13 cellular contexts compared by ENCODE assay signal in the genomic region with DNA sequence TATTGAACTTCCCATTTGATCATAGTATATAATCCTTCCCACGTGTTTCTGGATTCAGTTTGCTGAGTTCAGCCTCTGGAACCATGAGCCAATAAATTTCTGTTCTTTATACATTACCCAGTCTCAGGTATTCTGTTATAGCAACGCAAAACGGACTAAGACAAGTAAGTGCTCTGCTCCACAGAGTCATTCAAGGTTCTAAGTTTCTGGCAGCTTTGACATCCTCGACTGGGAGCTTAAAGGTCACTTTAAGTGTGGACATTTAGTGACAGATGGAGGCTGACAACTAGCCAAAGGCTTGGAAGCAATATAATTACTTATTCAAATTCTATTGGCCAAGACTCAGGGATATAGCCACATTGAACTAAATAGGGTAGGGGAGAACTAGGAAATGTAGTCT.
DNase-seq lines count a peak whose midpoint lies in the region; ATAC-seq and TF ChIP-seq lines count a peak whose summit lies in the region.
"Had no signal": no experiment of that assay in that cellular context is flagged by ENCODE, and none has a peak within 500 bp of the region (broad histone marks: within the 10 kb centered on the region; RNA-seq: fewer than 3 reads in every experiment).

No MANE protein-coding gene starts in this region.

- peaks cover 33% of the 10 kb centered on the region for H3K36me3 ChIP-seq in left ventricle myocardium inferior
- peaks cover 0 to 10% of the 10 kb centered on the region in 2 donors for H3K36me3 ChIP-seq in gastroesophageal sphincter
- H3K36me3 ChIP-seq: BLaER1 treated with 17β-estradiol and CSF1 and Interleukin-3, amounts not matched to agents 10 nM and 100 nM; HAP-1 had no signal

- no peaks in the 10 kb centered on the region for H3K9me3 ChIP-seq in left ventricle myocardium inferior (replicated peaks)
- H3K9me3 ChIP-seq in right cardiac atrium (ENCODE audit: control insufficient read depth, low read length) = no peaks in the 10 kb centered on the region
- no peaks in the 10 kb centered on the region for H3K9me3 ChIP-seq in gastroesophageal sphincter
- H3K9me3 ChIP-seq: A549, HAP-1 had no signal

- intact Hi-C loops in left ventricle myocardium inferior (cut with micrococcal nuclease) (no loop called here), right cardiac atrium (cut with DNase I) (no loop called here)

- peaks cover 46% of the 10 kb centered on the region for H3K4me1 ChIP-seq in left ventricle myocardium inferior
- H3K4me1 ChIP-seq in right cardiac atrium (ENCODE audit: control insufficient read depth, insufficient read depth, low read length) = no peaks in the 10 kb centered on the region
- no peaks in the 10 kb centered on the region for H3K4me1 ChIP-seq in gastroesophageal sphincter
- H3K4me1 ChIP-seq: HAP-1 had no signal

- H3K27me3 ChIP-seq in left ventricle myocardium inferior (ENCODE audit: low read depth) (no peaks in the 10 kb centered on the region), right cardiac atrium (ENCODE audit: control insufficient read depth, insufficient read depth) (no peaks in the 10 kb centered on the region), gastroesophageal sphincter (no peaks in the 10 kb centered on the region)
- H3K27me3 ChIP-seq: BLaER1 treated with 17β-estradiol and CSF1 and Interleukin-3, amounts not matched to agents 10 nM and 100 nM had no signal

- TF ChIP-seq CTCF in left ventricle myocardium inferior (IDR thresholded peaks at IDR 0.05; ENCODE audit: borderline replicate concordance) (no peak), gastroesophageal sphincter (IDR thresholded peaks at IDR 0.05) (no peak)

- DNase-seq in DMS 273 (lab: John Stamatoyannopoulos, UW; ENCODE audit: unreplicated experiment) = peak; percentile 38
- DNase-seq in DMS 273 treated with DMSO at 0.1 percent for 48 hours (lab: John Stamatoyannopoulos, UW) = no peak
- no peak for DNase-seq in left ventricle myocardium inferior
- no peak for DNase-seq in right cardiac atrium
- peak; percentile 36 for DNase-seq in NCI-H524 treated with DMSO at 0.1 percent for 48 hours (lab: John Stamatoyannopoulos, UW)
- DNase-seq in stimulated activated CD4-positive, alpha-beta T cell treated with anti-CD3 and anti-CD28 coated beads, Interleukin-12 subunit alpha, Interleukin-12 subunit beta, amount 100 ng/mL, for 4 hours = no peak
- DNase-seq: Calu3; CD8-positive, alpha-beta T cell had no signal

- no peak for TF ChIP-seq EP300 in gastroesophageal sphincter (IDR thresholded peaks at IDR 0.05)

- H3K27ac ChIP-seq in left ventricle myocardium inferior (replicated peaks) (peak overlapping the region; percentile 57), right cardiac atrium (ENCODE audit: low read length) (no peak overlapping the region), gastroesophageal sphincter (no peak overlapping the region)
- H3K27ac ChIP-seq: 22Rv1; A549; BLaER1 treated with 17β-estradiol and CSF1 and Interleukin-3, amounts not matched to agents 10 nM and 100 nM had no signal

- 75% methylated on average over 4 of the region's 4 CpGs for WGBS in right cardiac atrium
- WGBS in gastroesophageal sphincter (ENCODE audit: low coverage in 1 of 2), 2 donors = 63 to 71% methylated on average over 3 to 4 of the region's 4 CpGs

- H3K4me3 ChIP-seq in left ventricle myocardium inferior (no peak overlapping the region), right cardiac atrium (ENCODE audit: low read length) (no peak overlapping the region), gastroesophageal sphincter (no peak overlapping the region)
- H3K4me3 ChIP-seq: A549; BLaER1 treated with 17β-estradiol and CSF1 and Interleukin-3, amounts not matched to agents 10 nM and 100 nM; HAP-1 had no signal

- no peak for TF ChIP-seq POLR2A in gastroesophageal sphincter (IDR thresholded peaks at IDR 0.05)

- no peak for ATAC-seq in right cardiac atrium
- ATAC-seq in gastroesophageal sphincter = no peak
- ATAC-seq: A549; CD8-positive, alpha-beta T cell had no signal

Comparison
In these comparisons a context has a peak if more than half of its experiments do, and no peak if none do; other contexts are left out.
1. DNase-seq: peak in DMS 273 (single experiment) and NCI-H524 treated with DMSO at 0.1 percent for 48 hours (single experiment); none in DMS 273 treated with DMSO at 0.1 percent for 48 hours (single experiment), left ventricle myocardium inferior (single experiment), right cardiac atrium (0 of 3) and stimulated activated CD4-positive, alpha-beta T cell treated with anti-CD3 and anti-CD28 coated beads, Interleukin-12 subunit alpha, Interleukin-12 subunit beta, amount 100 ng/mL, for 4 hours (single experiment).